15 cellular contexts compared by ENCODE assay signal in the genomic region with DNA sequence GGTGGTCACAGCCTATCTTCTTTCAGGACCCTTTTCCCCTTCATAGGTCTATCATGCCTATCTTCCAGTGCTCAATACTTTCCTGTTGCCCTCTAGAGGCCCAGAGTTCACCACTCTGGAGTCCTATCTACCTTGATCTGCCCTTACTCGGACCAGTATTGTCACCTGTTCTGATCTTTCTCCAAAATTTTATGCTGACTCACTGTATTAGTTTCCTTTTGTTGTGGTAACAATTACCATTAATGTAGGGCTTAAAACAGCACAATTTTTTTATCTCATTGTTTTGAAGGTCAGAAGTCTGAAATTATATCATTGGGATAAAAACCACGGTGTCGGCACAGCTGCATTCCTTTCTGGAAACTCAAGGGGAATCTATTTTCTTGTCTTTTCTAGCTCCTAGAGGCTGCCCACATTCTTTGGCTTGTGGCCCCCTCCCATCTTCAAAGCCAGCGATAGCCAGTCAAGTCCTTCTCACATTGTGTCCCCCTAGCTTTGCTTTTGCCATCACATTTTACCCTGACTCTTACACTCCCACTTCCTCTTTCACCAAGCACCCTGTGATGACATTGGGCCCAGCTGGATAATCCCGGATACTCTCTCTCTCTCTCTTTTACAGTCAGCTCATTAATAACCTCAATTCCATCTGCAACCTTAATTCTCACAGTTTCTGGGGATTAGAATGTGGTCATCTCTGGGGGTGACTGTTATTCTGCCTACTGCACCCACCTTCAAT.
"Had no signal": no experiment of that assay in that cellular context is flagged by ENCODE, and none has a peak within 500 bp of the region (broad histone marks: within the 10 kb centered on the region; RNA-seq: fewer than 3 reads in every experiment).

No MANE protein-coding gene starts in this region.

- H3K27me3 ChIP-seq: esophagus muscularis mucosa, sigmoid colon, suprapubic skin, upper lobe of left lung had no signal

- H3K36me3 ChIP-seq: esophagus muscularis mucosa, sigmoid colon, suprapubic skin, upper lobe of left lung had no signal

- DNase-seq: activated naive CD4-positive, alpha-beta T cell treated with anti-CD3 and anti-CD28 coated beads, Interleukin-2, amount 10 ng/mL, durations not matched to agents 7 days and 5 days; cortex of kidney; effector memory CD8-positive, alpha-beta T cell; glutamatergic neuron; sigmoid colon; stimulated activated CD4-positive, alpha-beta T cell treated with anti-CD3 and anti-CD28 coated beads, Interleukin-12 subunit alpha, Interleukin-12 subunit beta, amount 100 ng/mL, for 4 hours; stimulated activated naive CD8-positive, alpha-beta T cell treated with anti-CD3 and anti-CD28 coated beads, Interleukin-15, Interleukin-2, amounts not matched to agents 100 U/mL and 50 U/mL, for 24 hours; T-helper 17 cell; upper lobe of left lung had no signal

- H3K27ac ChIP-seq: sigmoid colon, suprapubic skin, upper lobe of left lung had no signal

- H3K27me3 Mint-ChIP-seq: activated naive CD4-positive, alpha-beta T cell treated with anti-CD3 and anti-CD28 coated beads, Interleukin-2, amount 10 ng/mL, durations not matched to agents 7 days and 5 days; central memory CD8-positive, alpha-beta T cell; T-helper 17 cell had no signal

- H3K27ac Mint-ChIP-seq: activated naive CD4-positive, alpha-beta T cell treated with anti-CD3 and anti-CD28 coated beads, Interleukin-2, amount 10 ng/mL, durations not matched to agents 7 days and 5 days; activated T-helper 2 cell treated with anti-CD3 and anti-CD28 coated beads, Interferon-gamma antibody, Interleukin-2, Interleukin-4, amounts not matched to agents 10 μg/mL and 5 μg/mL and 100 μg/mL, durations not matched to agents 14 hours and 24 hours and 36 hours; effector memory CD8-positive, alpha-beta T cell; natural killer cell treated with Interleukin-12 subunit alpha and Interleukin-12 subunit beta and Interleukin-15 and Interleukin-18, amount 100 ng/mL, for 72 hours; T-helper 17 cell had no signal

- H3K9me3 Mint-ChIP-seq: activated naive CD4-positive, alpha-beta T cell treated with anti-CD3 and anti-CD28 coated beads, Interleukin-2, amount 10 ng/mL, durations not matched to agents 7 days and 5 days; activated T-helper 2 cell treated with anti-CD3 and anti-CD28 coated beads, Interferon-gamma antibody, Interleukin-2, Interleukin-4, amounts not matched to agents 10 μg/mL and 5 μg/mL and 100 μg/mL, durations not matched to agents 14 hours and 24 hours and 36 hours had no signal

- H3K4me3 Mint-ChIP-seq: activated naive CD4-positive, alpha-beta T cell treated with anti-CD3 and anti-CD28 coated beads, Interleukin-2, amount 10 ng/mL, durations not matched to agents 7 days and 5 days; central memory CD8-positive, alpha-beta T cell; effector memory CD8-positive, alpha-beta T cell; natural killer cell treated with Interleukin-12 subunit alpha and Interleukin-12 subunit beta and Interleukin-15 and Interleukin-18, amount 100 ng/mL, for 72 hours; T-helper 17 cell had no signal

- H3K36me3 Mint-ChIP-seq: activated naive CD4-positive, alpha-beta T cell treated with anti-CD3 and anti-CD28 coated beads, Interleukin-2, amount 10 ng/mL, durations not matched to agents 7 days and 5 days had no signal

- H3K4me3 ChIP-seq: esophagus muscularis mucosa, sigmoid colon, suprapubic skin, upper lobe of left lung had no signal

- ATAC-seq: activated CD4-positive, CD25-positive, alpha-beta regulatory T cell treated with anti-CD3 and anti-CD28 coated beads, Interleukin-2, amount 50 U/mL, for 24 hours; effector memory CD8-positive, alpha-beta T cell; natural killer cell treated with Interleukin-12 subunit alpha and Interleukin-12 subunit beta and Interleukin-15 and Interleukin-18, amount 100 ng/mL, for 72 hours; T-helper 17 cell had no signal

- H3K9me3 ChIP-seq: sigmoid colon, suprapubic skin, upper lobe of left lung had no signal
